Comparison of ENCODE assay signal across 8 cellular contexts in genomic region chr11:46120711-46121327, GRCh38. TPM values are rescaled to one million over a fixed set of nuclear protein-coding genes. Genes with fewer than 3 reads are reported as not detected.
A peak's percentile ranks its signal among the peaks of the same experiment; 100 is the strongest.
DNase-seq lines count a peak whose midpoint lies in the region; ATAC-seq and TF ChIP-seq lines count a peak whose summit lies in the region.

No MANE protein-coding gene starts in this region.

- peaks cover 8% of the 10 kb centered on the region for H3K27me3 Mint-ChIP-seq in brain

- H3K27me3 ChIP-seq in SJSA1 (replicated peaks) (no peaks in the 10 kb centered on the region), skeletal muscle tissue (ENCODE audit: control insufficient read depth in 3 of 3, insufficient read depth in 3 of 3, low read length in 3 of 3) (no peaks in the 10 kb centered on the region)

- H3K9me3 ChIP-seq in SJSA1 (replicated peaks) (no peaks in the 10 kb centered on the region), skeletal muscle tissue (ENCODE audit: control insufficient read depth in 3 of 3, low read length in 3 of 3) (no peaks in the 10 kb centered on the region)

- DNase-seq in A172 (ENCODE audit: low spot score) (peak; percentile 86), Kasumi-1 (lab: John Stamatoyannopoulos, UW) (peak; percentile 77 to 80), SJSA1 (ENCODE audit: low read depth in 1 of 2, low spot score in 2 of 2) (peak; percentile 74 to 97), iPS-NIHi7 (ENCODE audit: extremely low spot score) (peak; percentile 45)

- no peaks in the 10 kb centered on the region for H3K36me3 Mint-ChIP-seq in brain

- peak overlapping the region; percentile 98 to 99 (median 99) for H3K27ac Mint-ChIP-seq in brain

- TF ChIP-seq CTCF in brain (conservative IDR thresholded peaks at IDR 0.05) = no peak

- peak; percentile 1 for ATAC-seq in GM18498 (IDR thresholded peaks at IDR 0.05; ENCODE audit: unreplicated experiment)
- no peak for ATAC-seq in GM18517 (IDR thresholded peaks at IDR 0.05; ENCODE audit: unreplicated experiment)

- H3K27ac ChIP-seq in SJSA1 = no peak overlapping the region
- peak overlapping the region; percentile 85 for H3K27ac ChIP-seq in skeletal muscle tissue (ENCODE audit: low read depth, low read length)

- H3K36me3 ChIP-seq in SJSA1 (0 out of 2 replicates have a peak, but pooled peaks cover 3% of the 10 kb centered on the region), skeletal muscle tissue (ENCODE audit: control insufficient read depth in 3 of 3, insufficient read depth in 3 of 3, low read length in 3 of 3) (no peaks in the 10 kb centered on the region)

- H3K4me3 Mint-ChIP-seq in brain = peak overlapping the region; percentile 89 to 99 (median 94)

- peaks cover 9% of the 10 kb centered on the region for H3K4me1 ChIP-seq in SJSA1 (replicated peaks)
- peaks cover 0 to 13% (median 9%) of the 10 kb centered on the region in 3 donors for H3K4me1 ChIP-seq in skeletal muscle tissue (ENCODE audit: control insufficient read depth in 3 of 3, insufficient read depth in 3 of 3, low read length in 3 of 3)

- peak overlapping the region; percentile 95 for H3K4me3 ChIP-seq in SJSA1
- H3K4me3 ChIP-seq in skeletal muscle tissue (ENCODE audit: low read length in 3 of 3) = peak overlapping the region; percentile 78 to 95 (median 89)

- peaks cover 51% of the 10 kb centered on the region for H3K4me1 Mint-ChIP-seq in brain

- peak overlapping the region; percentile 79 to 89 (median 87) for H3K9ac ChIP-seq in skeletal muscle tissue (ENCODE audit: low read depth in 1 of 3, low read length in 3 of 3)

- H3K9me3 Mint-ChIP-seq in brain = no peaks in the 10 kb centered on the region

RNA-seq across cellular contexts. Expression of gene PHF21A, which starts 0.4 kb away (rescaled TPM):
- total RNA-seq in A172 (2014; rRNA removed; shearing (Covaris generic)) = 17.4 and 24.6 TPM in 2 replicates
- 6.4 and 10.8 TPM in 2 replicates for total RNA-seq in SJSA1 (2014; rRNA removed; shearing (Covaris generic))
- polyA plus RNA-seq in brain (ENCODE audit: insufficient read depth, low read depth, low replicate concordance) = 23.7 TPM
- total RNA-seq in skeletal muscle tissue = 16.2 TPM
